In genomic region chr10:132691711-132692153, GRCh38 we compare ENCODE assay signal across 21 cellular contexts.
DNase-seq lines count a peak whose midpoint lies in the region; ATAC-seq, FAIRE-seq and TF ChIP-seq lines count a peak whose summit lies in the region.
"Had no signal": no experiment of that assay in that cellular context is flagged by ENCODE, and none has a peak within 500 bp of the region (broad histone marks: within the 10 kb centered on the region; RNA-seq: fewer than 3 reads in every experiment).

No MANE protein-coding gene starts in this region.

- H3K27me3 ChIP-seq in H1 (replicated peaks in 1 of 4; ENCODE audit: control insufficient read depth in 3 of 4, extremely low read depth in 1 of 4, insufficient read depth in 3 of 4, low read length in 3 of 4) (no peaks in the 10 kb centered on the region), lower lobe of right lung (ENCODE audit: low read depth) (no peaks in the 10 kb centered on the region), tibial artery (no peaks in the 10 kb centered on the region)
- H3K27me3 ChIP-seq: cardiac muscle cell had no signal

- no peak overlapping the region for H3K27ac ChIP-seq in H1 (ENCODE audit: low read depth, low read length)
- no peak overlapping the region for H3K27ac ChIP-seq in lower lobe of right lung
- H3K27ac ChIP-seq in tibial artery, result no peak overlapping the region
- H3K27ac ChIP-seq: 22Rv1, cardiac muscle cell had no signal

- H3K23ac ChIP-seq in H1 (ENCODE audit: insufficient read length), result no peak overlapping the region

- no peak for TF ChIP-seq CTCF in H1 (IDR thresholded peaks at IDR 0.05; ENCODE audit: control extremely low read depth in 1 of 3, insufficient read depth in 1 of 3, low read depth in 1 of 3, low read length in 3 of 3)
- no peak for TF ChIP-seq CTCF in lower lobe of right lung (IDR thresholded peaks at IDR 0.05)
- no peak for TF ChIP-seq CTCF in tibial artery (IDR thresholded peaks at IDR 0.05)

- 91% methylated on average over 11 of the region's 48 CpGs; no CpG with 5 or more reads in 1 of the 2 experiments for WGBS in H1 (ENCODE audit: extremely low coverage in 1 of 2, insufficient coverage in 1 of 2, insufficient read length in 1 of 2, insufficient replicate concordance in 2 of 2, low coverage in 1 of 2, low lambda C conversion rate in 2 of 2, missing lambda C conversion rate in 1 of 2), 2 experiments

- H3K4me1 ChIP-seq in H1 (replicated peaks in 1 of 4; ENCODE audit: control insufficient read depth in 3 of 4, insufficient read depth in 4 of 4, low read length in 3 of 4), result no peaks in the 10 kb centered on the region; a peak in 3 of 7 replicates
- H3K4me1 ChIP-seq in lower lobe of right lung, result no peaks in the 10 kb centered on the region
- no peaks in the 10 kb centered on the region for H3K4me1 ChIP-seq in tibial artery

- H3K4me3 ChIP-seq in H1 (ENCODE audit: extremely low read depth in 1 of 4, insufficient read depth in 2 of 4, low read depth in 3 of 4, low read length in 4 of 4) (no peak overlapping the region), lower lobe of right lung (no peak overlapping the region), tibial artery (no peak overlapping the region)
- H3K4me3 ChIP-seq: cardiac muscle cell had no signal

- ATAC-seq in lower lobe of right lung, result no peak
- ATAC-seq: stimulated activated effector memory CD8-positive, alpha-beta T cell treated with anti-CD3 and anti-CD28 coated beads, Interleukin-12 subunit alpha, Interleukin-12 subunit beta, amount 100 ng/mL, for 72 hours had no signal

- no peak for TF ChIP-seq RAD21 in H1 (IDR thresholded peaks at IDR 0.05 in 1 of 2, conservative IDR thresholded peaks at IDR 0.05 in 1 of 2; ENCODE audit: low read depth in 2 of 2, low read length in 2 of 2)

- H4K91ac ChIP-seq in H1 (replicated peaks; ENCODE audit: insufficient read length, low read length), result no peak overlapping the region

- no peak overlapping the region for H3K56ac ChIP-seq in H1 (replicated peaks; ENCODE audit: insufficient read length, low read depth, low read length)

- H3K9me3 ChIP-seq in H1 (ENCODE audit: insufficient read depth in 2 of 2, low read depth in 1 of 2, low read length in 1 of 2) (no peaks in the 10 kb centered on the region), lower lobe of right lung (peaks cover 5% of the 10 kb centered on the region), tibial artery (no peaks in the 10 kb centered on the region)

- H2AFZ ChIP-seq in H1 (ENCODE audit: low read length), result no peak overlapping the region

- H3K23me2 ChIP-seq in H1 (ENCODE audit: low read depth, low read length), result no peaks in the 10 kb centered on the region

- POLR2A ChIA-PET in H1 (lab: Charles Lee; ENCODE audit: partially characterized antibody), result interaction anchor here (0.6 kb wide), 1 partner anchor 50 kb away, joined by 4 read pairs; no protein-coding TSS in a partner anchor
- POLR2A ChIA-PET in HEK293T (lab: Yijun Ruan, JAX), result no interaction called here

- intact Hi-C loops in lower lobe of right lung (cut with DNase I) (no loop called here), tibial artery (cut with DNase I; ENCODE audit: low total_unique reads) (no loop called here)

- H4K5ac ChIP-seq in H1 (ENCODE audit: insufficient read length, low read depth, low read length), result no peak overlapping the region

- peaks cover 0 to 11% of the 10 kb centered on the region in 2 experiments for H4K20me1 ChIP-seq in H1 (replicated peaks in 1 of 2; ENCODE audit: control insufficient read depth in 1 of 2, insufficient read depth in 2 of 2, low read length in 2 of 2)

- no peaks in the 10 kb centered on the region for H3K79me2 ChIP-seq in H1 (ENCODE audit: control insufficient read depth in 1 of 2, insufficient read depth in 2 of 2, low read length in 2 of 2)

- peak; percentile 41 for DNase-seq in activated effector memory CD4-positive, alpha-beta T cell treated with anti-CD3 and anti-CD28 coated beads, Interleukin-2, amount 50 U/mL, for 16 hours
- no peak for DNase-seq in activated effector memory CD4-positive, alpha-beta T cell treated with Interleukin-2 at 50 U/mL for 16 hours
- no peak for DNase-seq in H1 (ENCODE audit: low read depth in 1 of 2, low spot score in 2 of 2)
- peak; percentile 24 for DNase-seq in lower lobe of right lung
- peak; percentile 12 to 55 for DNase-seq in tibial artery
- no peak for DNase-seq in DMS 273 (lab: John Stamatoyannopoulos, UW; ENCODE audit: unreplicated experiment)
- no peak for DNase-seq in cortex of kidney (lab: John Stamatoyannopoulos, UW)
- DNase-seq in HEK293T (ENCODE audit: extremely low spot score), result no peak
- DNase-seq: activated gamma-delta T cell, C1 segment of cervical spinal cord, COR-L47, foreskin melanocyte, HCEC 1CT, NCI-H748 treated with DMSO at 0.1 percent for 48 hours, SIG-M5, trophoblast cell had no signal

- H3K9ac ChIP-seq in H1 (replicated peaks in 1 of 4; ENCODE audit: extremely low read depth in 1 of 4, low read depth in 3 of 4, low read length in 3 of 4), result no peak overlapping the region

- no peak overlapping the region for H2BK120ac ChIP-seq in H1 (replicated peaks; ENCODE audit: low read depth, low read length)

- no peak overlapping the region for H2BK12ac ChIP-seq in H1 (ENCODE audit: low read depth, low read length)

- CTCF ChIA-PET in H1 (lab: Charles Lee; ENCODE audit: partially characterized antibody), result interaction anchor here (1.7 kb wide), 1 partner anchor 12 kb away, joined by 6 read pairs; no protein-coding TSS in a partner anchor
- CTCF ChIA-PET in HEK293T (lab: Yijun Ruan, JAX), result no interaction called here

- no peak overlapping the region for H2BK15ac ChIP-seq in H1 (ENCODE audit: low read length)

- no peak for TF ChIP-seq POLR2A in H1 (IDR thresholded peaks at IDR 0.05; ENCODE audit: control extremely low read depth in 1 of 2, low read depth in 2 of 2, low read length in 2 of 2)

- H3K36me3 ChIP-seq in H1 (ENCODE audit: control insufficient read depth in 2 of 4, insufficient read depth in 4 of 4, low read length in 3 of 4) (no peaks in the 10 kb centered on the region; a peak in 1 of 8 replicates), lower lobe of right lung (peaks cover 11% of the 10 kb centered on the region), tibial artery (peaks cover 15 to 27% (median 16%) of the 10 kb centered on the region in 3 donors)
- H3K36me3 ChIP-seq: cardiac muscle cell had no signal

- no peak overlapping the region for H2BK5ac ChIP-seq in H1 (ENCODE audit: low read depth, low read length)

- FAIRE-seq in H1 (lab: Jason Lieb, UNC), result no peak
- FAIRE-seq: astrocyte, GM12892 had no signal

- no peak overlapping the region for H3K4ac ChIP-seq in H1 (replicated peaks; ENCODE audit: insufficient read length, low read depth, low read length)

- no peak overlapping the region for H3K18ac ChIP-seq in H1 (ENCODE audit: extremely low read depth, low read length)

- H3K14ac ChIP-seq in H1 (ENCODE audit: insufficient read length), result no peak overlapping the region

- H4K8ac ChIP-seq in H1 (ENCODE audit: extremely low read depth, insufficient read depth, low read length), result peak overlapping the region; percentile 11; the same call in 1 of the 2 replicates

- peaks cover 2% of the 10 kb centered on the region; the same call in 1 of the 2 replicates for H3K79me1 ChIP-seq in H1 (ENCODE audit: low read depth, low read length)

- no peak overlapping the region for H2AK5ac ChIP-seq in H1 (ENCODE audit: low read depth, low read length)

- no peak for TF ChIP-seq EP300 in H1 (IDR thresholded peaks at IDR 0.05; ENCODE audit: borderline replicate concordance in 1 of 2, low read depth in 2 of 2, low read length in 2 of 2)

- no peak overlapping the region for H3K4me2 ChIP-seq in H1 (ENCODE audit: insufficient read depth in 1 of 2, low read depth in 2 of 2, low read length in 2 of 2)

- no peak overlapping the region for H2BK20ac ChIP-seq in H1 (ENCODE audit: low read length)

TF ChIP-seq in H1, 55 proteins besides CTCF, POLR2A, EP300 and RAD21:
- TF ChIP-seq SP4 (IDR thresholded peaks at IDR 0.05; ENCODE audit: low read length), result no peak
- TF ChIP-seq BCL11A (IDR thresholded peaks at IDR 0.05; ENCODE audit: low read depth in 2 of 2, low read length in 2 of 2), result no peak
- no peak for TF ChIP-seq CBX5 (IDR thresholded peaks at IDR 0.05; ENCODE audit: low read depth, low read length)

TF ChIP-seq in HEK293T, 16 proteins besides CTCF, POLR2A, EP300 and RAD21:
- TF ChIP-seq NFRKB (IDR thresholded peaks at IDR 0.05) (no peak), CTBP1 (IDR thresholded peaks at IDR 0.05; ENCODE audit: borderline replicate concordance) (no peak), SP1 (IDR thresholded peaks at IDR 0.05) (no peak), LEF1 (IDR thresholded peaks at IDR 0.05; ENCODE audit: borderline replicate concordance) (no peak), PKNOX1 (IDR thresholded peaks at IDR 0.05) (no peak), FOXA1 (IDR thresholded peaks at IDR 0.05) (no peak), SUZ12 (IDR thresholded peaks at IDR 0.05) (no peak), ZNF384 (IDR thresholded peaks at IDR 0.05) (no peak), BHLHE40 (IDR thresholded peaks at IDR 0.05; ENCODE audit: borderline replicate concordance) (no peak), FOXK2 (IDR thresholded peaks at IDR 0.05) (no peak), FOXM1 (IDR thresholded peaks at IDR 0.05; ENCODE audit: borderline replicate concordance) (no peak), TARDBP (IDR thresholded peaks at IDR 0.05) (no peak), HDGF (IDR thresholded peaks at IDR 0.05; ENCODE audit: borderline replicate concordance) (no peak), ELF4 (IDR thresholded peaks at IDR 0.05) (no peak)

Comparison
In these comparisons a context has a peak if more than half of its experiments do, and no peak if none do; other contexts are left out.
1. DNase-seq: peak in activated effector memory CD4-positive, alpha-beta T cell treated with anti-CD3 and anti-CD28 coated beads, Interleukin-2, amount 50 U/mL, for 16 hours (single experiment), lower lobe of right lung (single experiment) and tibial artery (2 of 2); none in activated effector memory CD4-positive, alpha-beta T cell treated with Interleukin-2 at 50 U/mL for 16 hours (single experiment), H1 (0 of 2), DMS 273 (single experiment), cortex of kidney (single experiment) and HEK293T (single experiment).